In genomic region chr14:40273417-40273816, GRCh38 we compare ENCODE assay signal across 27 cellular contexts.
"Had no signal": no experiment of that assay in that cellular context is flagged by ENCODE, and none has a peak within 500 bp of the region (broad histone marks: within the 10 kb centered on the region; RNA-seq: fewer than 3 reads in every experiment).

No MANE protein-coding gene starts in this region.

- H3K9me3 ChIP-seq: suprapubic skin, testis, thoracic aorta, tibial artery, tibial nerve, transverse colon, upper lobe of left lung, upper lobe of right lung, uterus, vagina had no signal

- H3K4me1 ChIP-seq: stomach, suprapubic skin, testis, thyroid gland, tibial artery, tibial nerve, transverse colon, upper lobe of left lung, upper lobe of right lung, uterus, vagina had no signal

- FAIRE-seq: urothelium cell line had no signal

- H3K27me3 ChIP-seq: stomach, suprapubic skin, testis, thyroid gland, tibial artery, tibial nerve, transverse colon, upper lobe of left lung, upper lobe of right lung, uterus, vagina had no signal

- H3K27ac ChIP-seq: stomach, suprapubic skin, testis, thoracic aorta, thyroid gland, tibial artery, tibial nerve, transverse colon, upper lobe of left lung, upper lobe of right lung, uterus, vagina had no signal

- H3K36me3 ChIP-seq: stomach, suprapubic skin, thoracic aorta, thyroid gland, tibial artery, tibial nerve, transverse colon, upper lobe of left lung, upper lobe of right lung, uterus, vagina had no signal

- DNase-seq: stimulated activated CD4-positive, alpha-beta T cell treated with anti-CD3 and anti-CD28 coated beads, Interleukin-2, amount 100 ng/mL, for 48 hours; stimulated activated CD4-positive, alpha-beta T cell treated with anti-CD3 and anti-CD28 coated beads, Interleukin-4, amount 100 ng/mL, for 1 hour; stimulated activated CD4-positive, alpha-beta T cell treated with anti-CD3 and anti-CD28 coated beads, Interleukin-4, amount 100 ng/mL, for 24 hours; stimulated activated CD4-positive, alpha-beta T cell treated with anti-CD3 and anti-CD28 coated beads, Interleukin-4, amount 100 ng/mL, for 4 hours; stimulated activated CD8-positive, alpha-beta memory T cell treated with anti-CD3 and anti-CD28 coated beads, Interleukin-4, amount 100 ng/mL, for 48 hours; stimulated activated naive B cell treated with anti-CD40 and anti-IgM and Interleukin-4, amounts not matched to agents 10 μg/mL and 1 μg/mL and 100 μg/mL, for 72 hours; stimulated activated naive CD4-positive, alpha-beta T cell; stimulated activated naive CD4-positive, alpha-beta T cell treated with Interleukin-2 at 50 U/mL for 16 hours; stimulated activated naive CD8-positive, alpha-beta T cell treated with anti-CD3 and anti-CD28 coated beads, Interleukin-15, amount 100 ng/mL, for 72 hours; stimulated activated naive CD8-positive, alpha-beta T cell treated with anti-CD3 and anti-CD28 coated beads, Interleukin-15, Interleukin-2, amounts not matched to agents 100 U/mL and 50 U/mL, for 24 hours; stomach; substantia nigra; testis; thyroid gland; tibial artery; transverse colon; trophoblast cell; upper lobe of left lung; upper lobe of right lung; uterus had no signal

- H3K4me3 ChIP-seq: stomach, suprapubic skin, testis, thoracic aorta, thyroid gland, tibial artery, tibial nerve, transverse colon, upper lobe of left lung, upper lobe of right lung, uterus, vagina had no signal

- ATAC-seq: stimulated activated effector memory CD8-positive, alpha-beta T cell treated with anti-CD3 and anti-CD28 coated beads, Interleukin-12 subunit alpha, Interleukin-12 subunit beta, amount 100 ng/mL, for 72 hours; stimulated activated memory B cell treated with anti-CD40 and anti-IgM and Interleukin-4, amounts not matched to agents 10 μg/mL and 1 μg/mL and 100 μg/mL, for 72 hours; stimulated activated naive B cell treated with anti-CD40 and anti-IgM and Interleukin-4, amounts not matched to agents 10 μg/mL and 1 μg/mL and 100 μg/mL, for 72 hours; stimulated activated naive CD8-positive, alpha-beta T cell treated with anti-CD3 and anti-CD28 coated beads, Interleukin-15, amount 100 ng/mL, for 72 hours; stimulated activated naive CD8-positive, alpha-beta T cell treated with anti-CD3 and anti-CD28 coated beads, Interleukin-15, Interleukin-2, amounts not matched to agents 100 U/mL and 50 U/mL, for 24 hours; upper lobe of right lung had no signal
